16 cellular contexts compared by ENCODE assay signal in the genomic region with DNA sequence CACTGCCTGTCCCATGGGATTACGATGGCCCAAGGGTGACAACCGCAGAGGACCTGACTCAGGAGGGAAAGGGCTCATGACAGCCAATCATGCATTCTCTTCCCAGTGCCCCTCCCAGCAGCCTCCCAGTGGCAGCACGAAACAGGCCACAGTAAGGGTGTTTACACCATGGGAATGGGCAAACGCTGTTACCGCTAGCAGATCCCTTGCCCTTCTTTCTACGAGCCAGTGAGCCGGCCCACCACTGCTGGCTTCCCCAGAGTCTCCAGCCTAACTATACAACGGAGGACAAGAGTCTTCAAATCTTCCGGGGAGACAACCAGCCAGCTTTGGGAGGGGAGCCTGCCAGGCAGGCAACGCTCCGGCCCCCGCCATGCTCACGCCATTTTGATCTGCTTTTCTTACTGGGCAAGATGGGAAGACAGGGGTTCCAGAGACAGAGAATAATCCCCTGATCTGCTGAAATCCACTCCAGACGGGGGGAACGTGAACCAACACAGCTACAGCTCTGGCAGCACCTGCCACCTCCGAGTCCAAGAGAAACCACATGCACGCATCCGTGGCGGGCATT.
"Had no signal": no experiment of that assay in that cellular context is flagged by ENCODE, and none has a peak within 500 bp of the region (broad histone marks: within the 10 kb centered on the region; RNA-seq: fewer than 3 reads in every experiment).

No MANE protein-coding gene starts in this region.

- H3K27me3 ChIP-seq: breast epithelium, dorsolateral prefrontal cortex, foreskin keratinocyte, right atrium auricular region, upper lobe of right lung had no signal

- H3K9me3 ChIP-seq: breast epithelium, right atrium auricular region, upper lobe of right lung had no signal

- H3K27ac Mint-ChIP-seq: activated CD4-positive, alpha-beta memory T cell treated with anti-CD3 and anti-CD28 coated beads, Interleukin-2, amount 10 ng/mL, durations not matched to agents 7 days and 5 days; activated CD4-positive, alpha-beta T cell treated with anti-CD3 and anti-CD28 coated beads for 36 hours; activated naive CD8-positive, alpha-beta T cell treated with anti-CD3 and anti-CD28 coated beads for 36 hours; activated T-cell treated with anti-CD3 and anti-CD28 coated beads, Interleukin-2, amount 50 U/mL, for 72 hours; T-helper 2 cell treated with Interferon-gamma antibody and Interleukin-4, amounts not matched to agents 5 μg/mL and 100 μg/mL, for 36 hours had no signal

- H3K4me3 ChIP-seq: breast epithelium, dorsolateral prefrontal cortex, right atrium auricular region, upper lobe of right lung had no signal

- H3K27ac ChIP-seq: foreskin keratinocyte, right atrium auricular region, upper lobe of right lung had no signal

- ATAC-seq: activated CD4-positive, alpha-beta T cell treated with anti-CD3 and anti-CD28 coated beads for 36 hours; activated T-cell treated with anti-CD3 and anti-CD28 coated beads, Interleukin-2, amount 50 U/mL, for 72 hours; foreskin keratinocyte; stimulated activated naive B cell treated with anti-CD40 and anti-IgM and Interleukin-4, amounts not matched to agents 10 μg/mL and 1 μg/mL and 100 μg/mL, for 72 hours; upper lobe of right lung had no signal

- DNase-seq: activated CD4-positive, alpha-beta memory T cell treated with anti-CD3 and anti-CD28 coated beads, Interleukin-2, amount 10 ng/mL, durations not matched to agents 7 days and 5 days; activated CD4-positive, alpha-beta T cell treated with anti-CD3 and anti-CD28 coated beads for 36 hours; activated CD8-positive, alpha-beta memory T cell treated with anti-CD3 and anti-CD28 coated beads, Interleukin-2, amount 50 U/mL, for 4 hours; activated gamma-delta T cell treated with Interleukin-2 at 50 U/mL for 16 hours; activated naive CD8-positive, alpha-beta T cell treated with anti-CD3 and anti-CD28 coated beads for 36 hours; activated T-cell treated with anti-CD3 and anti-CD28 coated beads, Interleukin-2, amount 50 U/mL, for 72 hours; dorsolateral prefrontal cortex; foreskin keratinocyte; kidney; mesendoderm; stimulated activated CD4-positive, alpha-beta T cell treated with anti-CD3 and anti-CD28 coated beads, Interleukin-2, amount 100 ng/mL, for 24 hours; stimulated activated naive B cell treated with anti-CD40 and anti-IgM and Interleukin-4, amounts not matched to agents 10 μg/mL and 1 μg/mL and 100 μg/mL, for 72 hours; upper lobe of right lung had no signal

- H3K36me3 ChIP-seq: breast epithelium had no signal

- H3K4me3 Mint-ChIP-seq: activated CD4-positive, alpha-beta memory T cell treated with anti-CD3 and anti-CD28 coated beads, Interleukin-2, amount 10 ng/mL, durations not matched to agents 7 days and 5 days; activated CD4-positive, alpha-beta T cell treated with anti-CD3 and anti-CD28 coated beads for 36 hours; activated naive CD8-positive, alpha-beta T cell treated with anti-CD3 and anti-CD28 coated beads for 36 hours; activated T-cell treated with anti-CD3 and anti-CD28 coated beads, Interleukin-2, amount 50 U/mL, for 72 hours; stimulated activated naive B cell treated with anti-CD40 and anti-IgM and Interleukin-4, amounts not matched to agents 10 μg/mL and 1 μg/mL and 100 μg/mL, for 72 hours; T-helper 2 cell treated with Interferon-gamma antibody and Interleukin-4, amounts not matched to agents 5 μg/mL and 100 μg/mL, for 36 hours had no signal

- H3K9me3 Mint-ChIP-seq: activated CD4-positive, alpha-beta memory T cell treated with anti-CD3 and anti-CD28 coated beads, Interleukin-2, amount 10 ng/mL, durations not matched to agents 7 days and 5 days; activated naive CD8-positive, alpha-beta T cell treated with anti-CD3 and anti-CD28 coated beads for 36 hours; activated T-cell treated with anti-CD3 and anti-CD28 coated beads, Interleukin-2, amount 50 U/mL, for 72 hours; stimulated activated naive B cell treated with anti-CD40 and anti-IgM and Interleukin-4, amounts not matched to agents 10 μg/mL and 1 μg/mL and 100 μg/mL, for 72 hours; T-helper 2 cell treated with Interferon-gamma antibody and Interleukin-4, amounts not matched to agents 5 μg/mL and 100 μg/mL, for 36 hours had no signal

- H3K27me3 Mint-ChIP-seq: activated CD4-positive, alpha-beta memory T cell treated with anti-CD3 and anti-CD28 coated beads, Interleukin-2, amount 10 ng/mL, durations not matched to agents 7 days and 5 days; activated CD4-positive, alpha-beta T cell treated with anti-CD3 and anti-CD28 coated beads for 36 hours; activated naive CD8-positive, alpha-beta T cell treated with anti-CD3 and anti-CD28 coated beads for 36 hours; stimulated activated naive B cell treated with anti-CD40 and anti-IgM and Interleukin-4, amounts not matched to agents 10 μg/mL and 1 μg/mL and 100 μg/mL, for 72 hours had no signal
